In the genomic region with DNA sequence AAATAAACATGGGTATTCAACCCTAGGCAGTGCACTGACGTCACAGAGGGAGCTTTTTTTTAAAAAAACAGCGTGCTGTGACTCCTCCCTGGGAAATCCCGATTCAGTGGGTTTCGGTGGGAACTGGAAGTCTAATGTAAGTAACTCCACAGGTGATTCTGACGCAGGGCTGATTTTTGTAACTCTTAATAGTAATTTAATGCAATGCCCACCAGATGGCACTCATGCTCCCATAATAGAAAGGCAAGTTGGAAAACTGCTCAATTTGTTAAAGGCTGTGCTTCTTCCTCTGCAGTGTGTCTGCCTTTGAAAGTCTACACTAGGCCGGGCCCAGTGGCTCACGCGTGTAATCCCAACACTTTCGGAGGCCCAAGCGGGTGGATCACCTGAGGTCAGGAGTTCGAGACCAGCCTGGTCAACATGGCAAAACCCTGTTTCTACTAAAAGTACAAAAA, we compare ENCODE assay signal across 8 cellular contexts. TPM values are rescaled to one million over a fixed set of nuclear protein-coding genes. Genes with fewer than 3 reads are reported as not detected.
DNase-seq lines count a peak whose midpoint lies in the region; ATAC-seq and TF ChIP-seq lines count a peak whose summit lies in the region.

No MANE protein-coding gene starts in this region.

- ATAC-seq in GM18520 (IDR thresholded peaks at IDR 0.05; ENCODE audit: unreplicated experiment) (peak; percentile 51), HG03097 (IDR thresholded peaks at IDR 0.05; ENCODE audit: low FRiP score, unreplicated experiment) (peak; percentile 62), lower lobe of right lung (peak; percentile 90 to 91)

- TF ChIP-seq CTCF in AG10803 (conservative IDR thresholded peaks at IDR 0.05; ENCODE audit: low read length) (peak; percentile 61), lower lobe of right lung (IDR thresholded peaks at IDR 0.05) (peak; percentile 55)

- H3K4me3 ChIP-seq in AG10803 (ENCODE audit: low read length), result peak overlapping the region; percentile 46
- H3K4me3 ChIP-seq in lower lobe of right lung, result no peak overlapping the region

- H3K27ac ChIP-seq in lower lobe of right lung, result no peak overlapping the region

- no peaks in the 10 kb centered on the region for H3K27me3 ChIP-seq in lower lobe of right lung (ENCODE audit: low read depth)

- peak; percentile 88 for DNase-seq in AG10803 (ENCODE audit: low read depth)
- peak; percentile 73 to 89 for DNase-seq in NCI-H446 (lab: John Stamatoyannopoulos, UW)
- DNase-seq in activated CD4-positive, alpha-beta T cell treated with anti-CD3 and anti-CD28 coated beads for 48 hours, result peak; percentile 69
- DNase-seq in dermis blood vessel endothelial cell, result peak; percentile 95
- no peak for DNase-seq in lower lobe of right lung
- DNase-seq in stimulated activated CD8-positive, alpha-beta memory T cell treated with anti-CD3 and anti-CD28 coated beads, Interleukin-15, amount 100 ng/mL, for 1 hour (ENCODE audit: low read depth), result peak; percentile 39

- H3K9me3 ChIP-seq in lower lobe of right lung, result no peaks in the 10 kb centered on the region

- intact Hi-C loops in lower lobe of right lung (cut with DNase I), result no loop called here

- H3K4me1 ChIP-seq in lower lobe of right lung, result peaks cover 9% of the 10 kb centered on the region

- no peaks in the 10 kb centered on the region for H3K36me3 ChIP-seq in lower lobe of right lung

RNA-seq across cellular contexts. Expression of gene RSU1, which starts 10.9 kb away (rescaled TPM):
- total RNA-seq in dermis blood vessel endothelial cell (63.3 and 83.7 TPM in 2 replicates), lower lobe of right lung (81.6 TPM)
